14 cellular contexts compared by ENCODE assay signal in genomic region chr4:6338175-6338950, GRCh38.
DNase-seq lines count a peak whose midpoint lies in the region; ATAC-seq and TF ChIP-seq lines count a peak whose summit lies in the region.
"Had no signal": no experiment of that assay in that cellular context is flagged by ENCODE, and none has a peak within 500 bp of the region (broad histone marks: within the 10 kb centered on the region; RNA-seq: fewer than 3 reads in every experiment).

No MANE protein-coding gene starts in this region.

- ATAC-seq in Right ventricle myocardium superior (ENCODE audit: poor library complexity): no peak
- ATAC-seq: left colon had no signal

- no peak overlapping the region for H3K9ac ChIP-seq in H9 (ENCODE audit: extremely low read depth, insufficient read length, low read length)
- H3K9ac ChIP-seq: SK-N-SH had no signal

- DNase-seq in Right ventricle myocardium superior (peak; percentile 22), left ventricle myocardium inferior (no peak), RPMI8226 (peak; percentile 10), endothelial cell (ENCODE audit: low spot score) (no peak), D341Med (ENCODE audit: low spot score) (no peak), H9 (no peak), brain microvascular endothelial cell (no peak), NCI-H146 (lab: John Stamatoyannopoulos, UW) (no peak)
- DNase-seq: activated naive CD4-positive, alpha-beta T cell; erythroblast; HFFc6; left colon; SK-N-SH; stimulated activated CD4-positive, alpha-beta T cell treated with anti-CD3 and anti-CD28 coated beads, Interleukin-2, amount 100 ng/mL, for 24 hours had no signal

- H3K9me3 Mint-ChIP-seq in endothelial cell (ENCODE audit: unreplicated experiment) (no peaks in the 10 kb centered on the region), H9 (peaks cover 6 to 17% of the 10 kb centered on the region in 2 experiments)
- H3K9me3 Mint-ChIP-seq: HFFc6 had no signal

- H3K27ac Mint-ChIP-seq in endothelial cell (ENCODE audit: unreplicated experiment) (peak overlapping the region; percentile 30), H9 (no peak overlapping the region)
- H3K27ac Mint-ChIP-seq: HFFc6 had no signal

- H2BK15ac ChIP-seq in H9 (ENCODE audit: low read depth, low read length): no peak overlapping the region

- H3K4me2 ChIP-seq in H9 (ENCODE audit: insufficient read depth, insufficient read length, low read length): no peak overlapping the region
- H3K4me2 ChIP-seq: SK-N-SH had no signal

- H3K27me3 ChIP-seq in left ventricle myocardium inferior (ENCODE audit: low read depth) (peaks cover 66% of the 10 kb centered on the region), H9 (ENCODE audit: insufficient read depth, low read length) (no peaks in the 10 kb centered on the region), brain microvascular endothelial cell (replicated peaks) (peaks cover 5% of the 10 kb centered on the region)

- H3K4me3 Mint-ChIP-seq in endothelial cell (ENCODE audit: unreplicated experiment) (no peak overlapping the region), H9 (no peak overlapping the region)
- H3K4me3 Mint-ChIP-seq: HFFc6 had no signal

- H3K18ac ChIP-seq in H9 (ENCODE audit: insufficient read length, low read depth, low read length): no peak overlapping the region

- no peak overlapping the region for H3K56ac ChIP-seq in H9 (ENCODE audit: insufficient read length, low read depth, low read length)

- H2BK12ac ChIP-seq in H9 (ENCODE audit: insufficient read length, low read depth, low read length): no peak overlapping the region

- WGBS in H9 (ENCODE audit: extremely low coverage, insufficient read length, low lambda C conversion rate): no CpG with 5 or more reads among the region's 14 CpGs

- no peak overlapping the region for H2AFZ ChIP-seq in H9 (ENCODE audit: low read length)

- TF ChIP-seq CTCF in left ventricle myocardium inferior (IDR thresholded peaks at IDR 0.05; ENCODE audit: borderline replicate concordance) (no peak), endothelial cell (IDR thresholded peaks at IDR 0.05; ENCODE audit: unreplicated experiment) (no peak), H9 (conservative IDR thresholded peaks at IDR 0.05) (no peak), brain microvascular endothelial cell (IDR thresholded peaks at IDR 0.05; ENCODE audit: low read depth, low read length, missing control alignments) (no peak)

- H3K36me3 ChIP-seq in left ventricle myocardium inferior (no peaks in the 10 kb centered on the region), brain microvascular endothelial cell (replicated peaks) (no peaks in the 10 kb centered on the region)

- H2BK5ac ChIP-seq in H9 (ENCODE audit: insufficient read length, low read length): no peak overlapping the region

- no peak overlapping the region for H3K4ac ChIP-seq in H9 (ENCODE audit: low read depth, low read length)

- H4K20me1 ChIP-seq in H9 (ENCODE audit: control insufficient read depth, insufficient read depth, insufficient read length): no peaks in the 10 kb centered on the region

- no peaks in the 10 kb centered on the region for H3K79me2 ChIP-seq in H9 (ENCODE audit: insufficient read depth, low read length)

- H3K4me3 ChIP-seq in left ventricle myocardium inferior (no peak overlapping the region), brain microvascular endothelial cell (ENCODE audit: low read depth, low read length) (no peak overlapping the region)

- H3K23ac ChIP-seq in H9 (ENCODE audit: insufficient read length, low read depth, low read length): no peak overlapping the region

- no peak overlapping the region for H3T11ph ChIP-seq in H9 (ENCODE audit: low read length)

- H3K36me3 Mint-ChIP-seq in endothelial cell (ENCODE audit: low read depth, unreplicated experiment) (peaks cover 3% of the 10 kb centered on the region), H9 (ENCODE audit: insufficient read depth in 1 of 3, low read depth in 3 of 3) (peaks cover 0 to 3% (median 3%) of the 10 kb centered on the region in 3 experiments; a peak in 3 of 7 replicates)

- intact Hi-C loops in Right ventricle myocardium superior (cut with DNase I): no loop called here
- intact Hi-C loops in left ventricle myocardium inferior (cut with micrococcal nuclease): no loop called here

- no peak overlapping the region for H2AK5ac ChIP-seq in H9 (ENCODE audit: insufficient read length, low read length)

- H2BK120ac ChIP-seq in H9 (ENCODE audit: low read depth, low read length, poor library complexity, severe bottlenecking): no peak overlapping the region

- H4K91ac ChIP-seq in H9 (ENCODE audit: insufficient read length, low read depth, low read length): no peak overlapping the region

- no peak overlapping the region for H4K8ac ChIP-seq in H9 (replicated peaks; ENCODE audit: insufficient read length, low read depth, low read length)

- H2BK20ac ChIP-seq in H9 (ENCODE audit: low read depth, low read length, poor library complexity, severe bottlenecking): no peak overlapping the region

- H3K9me3 ChIP-seq in left ventricle myocardium inferior (replicated peaks) (peaks cover 6% of the 10 kb centered on the region), H9 (ENCODE audit: control insufficient read depth, low read depth, low read length) (no peaks in the 10 kb centered on the region)
- H3K9me3 ChIP-seq: SK-N-SH had no signal

- H3K27ac ChIP-seq in left ventricle myocardium inferior (replicated peaks) (no peak overlapping the region), H9 (ENCODE audit: insufficient read length, low read depth, low read length) (no peak overlapping the region), brain microvascular endothelial cell (no peak overlapping the region)

- no peaks in the 10 kb centered on the region for H3K79me1 ChIP-seq in H9 (ENCODE audit: insufficient read depth, low read depth, low read length, poor library complexity, severe bottlenecking)

- no peak overlapping the region for H3K14ac ChIP-seq in H9 (ENCODE audit: insufficient read depth, low read length)

- H3K27me3 Mint-ChIP-seq in endothelial cell (ENCODE audit: unreplicated experiment) (peaks cover 15% of the 10 kb centered on the region), H9 (ENCODE audit: low read depth) (peaks cover 16% of the 10 kb centered on the region)

- H4K5ac ChIP-seq in H9 (ENCODE audit: insufficient read length, low read depth, low read length): no peak overlapping the region

- in situ Hi-C loops in brain microvascular endothelial cell (cut with HindIII; ENCODE audit: low pct_ligation_motif_present, low sequenced_read_pairs): no loop called here

- H3K4me1 Mint-ChIP-seq in endothelial cell (ENCODE audit: unreplicated experiment) (peaks cover 20% of the 10 kb centered on the region), H9 (peaks cover 19 to 30% of the 10 kb centered on the region in 2 experiments)

- H3K4me1 ChIP-seq in left ventricle myocardium inferior (peaks cover 10% of the 10 kb centered on the region), H9 (ENCODE audit: insufficient read depth, low read length) (no peaks in the 10 kb centered on the region)

- H3K23me2 ChIP-seq in H9 (ENCODE audit: insufficient read length, low read depth, low read length, poor library complexity, severe bottlenecking): no peaks in the 10 kb centered on the region

Comparison
In these comparisons a context has a peak if more than half of its experiments do, and no peak if none do; other contexts are left out.
1. DNase-seq: peak in Right ventricle myocardium superior (single experiment) and RPMI8226 (single experiment); none in left ventricle myocardium inferior (single experiment), endothelial cell (single experiment), D341Med (single experiment), H9 (single experiment), brain microvascular endothelial cell (single experiment) and NCI-H146 (single experiment).